Comparison of ENCODE assay signal across 8 cellular contexts in the genomic region with DNA sequence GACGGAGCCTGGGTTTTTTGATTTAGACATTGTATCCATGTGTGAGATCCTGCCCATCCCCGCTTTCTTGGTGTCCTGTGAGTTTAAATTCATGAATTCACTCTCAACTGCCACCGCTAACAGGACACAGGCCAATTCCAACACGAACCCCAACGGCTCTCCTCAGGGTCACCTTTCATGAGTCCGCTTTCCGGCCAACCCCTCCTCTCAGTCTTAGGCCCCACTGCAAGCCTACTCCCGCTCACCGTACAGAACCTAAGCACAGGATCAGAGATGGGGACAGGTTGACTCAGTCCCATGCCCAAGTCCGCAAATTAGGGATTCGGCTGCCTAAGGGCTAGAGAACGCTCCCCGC. TPM values are rescaled to one million over a fixed set of nuclear protein-coding genes. Genes with fewer than 3 reads are reported as not detected.
DNase-seq lines count a peak whose midpoint lies in the region; ATAC-seq and TF ChIP-seq lines count a peak whose summit lies in the region.

No MANE protein-coding gene starts in this region.

- POLR2A ChIA-PET in Caco-2 (lab: Charles Lee), result no interaction called here

- H3K27ac ChIP-seq in cingulate gyrus (ENCODE audit: low read depth, low read length), result peak overlapping the region; percentile 79
- no peak overlapping the region for H3K27ac ChIP-seq in neural cell (ENCODE audit: low read length)

- no peaks in the 10 kb centered on the region for H3K4me1 Mint-ChIP-seq in Caco-2 (ENCODE audit: low read depth, unreplicated experiment)

- BruUV-seq in Caco-2 (replicated peaks; lab: Mats Ljungman, UMichigan), result no TSS peak

- intact Hi-C loops in Caco-2 (cut with micrococcal nuclease; ENCODE audit: unreplicated experiment), result loop anchor here (5.0 kb wide), 1 partner anchor 255 kb away; no protein-coding TSS in a partner anchor

- H3K27me3 ChIP-seq in Caco-2 (replicated peaks; ENCODE audit: control insufficient read depth, insufficient read depth, low read length), result no peaks in the 10 kb centered on the region
- peaks cover 37% of the 10 kb centered on the region for H3K27me3 ChIP-seq in neural cell (ENCODE audit: insufficient read depth, low read depth, low read length)

- H3K79me2 ChIP-seq in neural cell (replicated peaks; ENCODE audit: insufficient read depth, low read length), result no peaks in the 10 kb centered on the region

- H4K20me1 ChIP-seq in neural cell (ENCODE audit: insufficient read depth), result no peaks in the 10 kb centered on the region

- H3K36me3 Mint-ChIP-seq in Caco-2 (ENCODE audit: insufficient read depth, unreplicated experiment), result no peaks in the 10 kb centered on the region

- H3K9me3 ChIP-seq in Caco-2 (no peaks in the 10 kb centered on the region), neural cell (ENCODE audit: low read length) (peaks cover 5% of the 10 kb centered on the region)

- TF ChIP-seq EP300 in neural cell (conservative IDR thresholded peaks at IDR 0.05; ENCODE audit: poor library complexity, severe bottlenecking), result no peak

- H3K4me2 ChIP-seq in neural cell (ENCODE audit: low read length), result peak overlapping the region; percentile 68

- H3K9me3 Mint-ChIP-seq in Caco-2 (ENCODE audit: unreplicated experiment), result no peaks in the 10 kb centered on the region

- ATAC-seq in HG03159 (IDR thresholded peaks at IDR 0.05; ENCODE audit: unreplicated experiment) (peak; percentile 30), HG02678 (IDR thresholded peaks at IDR 0.05; ENCODE audit: unreplicated experiment) (no peak)

- no peaks in the 10 kb centered on the region for H3K27me3 Mint-ChIP-seq in Caco-2 (ENCODE audit: insufficient read depth, unreplicated experiment)

- H2AFZ ChIP-seq in neural cell (ENCODE audit: low read depth, low read length), result peak overlapping the region; percentile 65

- TF ChIP-seq CTCF in Caco-2 (IDR thresholded peaks at IDR 0.05; ENCODE audit: insufficient read depth in 1 of 2, low read depth in 1 of 2, low read length in 1 of 2, severe bottlenecking in 1 of 2, unreplicated experiment in 1 of 2) (no peak), neural cell (IDR thresholded peaks at IDR 0.05; ENCODE audit: poor library complexity, severe bottlenecking) (no peak)

- no peak for TF ChIP-seq RAD21 in neural cell (conservative IDR thresholded peaks at IDR 0.05)

- H3K36me3 ChIP-seq in Caco-2 (ENCODE audit: control insufficient read depth, insufficient read depth, low read length), result peaks cover 1% of the 10 kb centered on the region; the same call in 1 of the 2 replicates
- H3K36me3 ChIP-seq in neural cell (ENCODE audit: insufficient read depth, low read length), result no peaks in the 10 kb centered on the region

- H3K9me2 ChIP-seq in neural cell (ENCODE audit: insufficient read depth, low read length), result no peaks in the 10 kb centered on the region

- H3K4me3 ChIP-seq in Caco-2 (ENCODE audit: low read depth, low read length) (peak overlapping the region; percentile 53), neural cell (ENCODE audit: low read length) (peak overlapping the region; percentile 73)

- H3K4me1 ChIP-seq in Caco-2, result no peaks in the 10 kb centered on the region

- DNase-seq in Caco-2 (no peak), NOMO-1 (lab: John Stamatoyannopoulos, UW; ENCODE audit: unreplicated experiment in 2 of 2) (no peak), middle frontal gyrus (ENCODE audit: extremely low spot score, low spot score) (no peak), iPS-NIHi11 (ENCODE audit: low spot score) (no peak)

- H3F3A ChIP-seq in neural cell (ENCODE audit: insufficient read depth, low read length, poor library complexity, severe bottlenecking), result no peaks in the 10 kb centered on the region

- H3K9ac ChIP-seq in neural cell (ENCODE audit: low read length), result peak overlapping the region; percentile 71

- H3K4me3 Mint-ChIP-seq in Caco-2 (ENCODE audit: unreplicated experiment), result peak overlapping the region; percentile 86

- no peak overlapping the region for H3K27ac Mint-ChIP-seq in Caco-2 (ENCODE audit: unreplicated experiment)

- CTCF ChIA-PET in Caco-2 (lab: Charles Lee), result interaction anchor here (0.7 kb wide), 3 partner anchors 24 to 355 kb away, joined by 6 to 7 read pairs (median 6); no protein-coding TSS in a partner anchor

TF ChIP-seq in neural cell, 6 proteins besides CTCF, POLR2A, EP300 and RAD21:
- no peak for TF ChIP-seq EZH2 (IDR thresholded peaks at IDR 0.05; ENCODE audit: borderline replicate concordance, insufficient read depth, low read length, poor library complexity, severe bottlenecking)
- TF ChIP-seq MXI1 (conservative IDR thresholded peaks at IDR 0.05; ENCODE audit: poor library complexity, severe bottlenecking), result no peak

RNA-seq across cellular contexts. Expression of a gene that starts 0.2 kb away (rescaled TPM):
- 67.0 and 74.5 TPM in 2 replicates for total RNA-seq in Caco-2 (2022)
- 165 and 182 TPM in 2 replicates for polyA plus RNA-seq in neural cell
- 86.4 and 88.7 TPM in 2 replicates for polyA minus RNA-seq in neural cell

RNA-seq across cellular contexts. Expression of a gene that starts 5.3 kb away (rescaled TPM):
- 52.6 and 53.8 TPM in 2 replicates for total RNA-seq in Caco-2 (2022)
- polyA plus RNA-seq in neural cell, result 2.9 and 6.8 TPM in 2 replicates
- polyA minus RNA-seq in neural cell, result 3.0 TPM in 1 of 2 replicates, not detected in the other
